8 cellular contexts compared by ENCODE assay signal in genomic region chr6:28474441-28475219, GRCh38. TPM values are rescaled to one million over a fixed set of nuclear protein-coding genes. Genes with fewer than 3 reads are reported as not detected.
DNase-seq lines count a peak whose midpoint lies in the region; ATAC-seq and TF ChIP-seq lines count a peak whose summit lies in the region.

No MANE protein-coding gene starts in this region.

- no peak overlapping the region for H3K27ac ChIP-seq in right atrium auricular region
- no peak overlapping the region for H3K27ac ChIP-seq in effector memory CD4-positive, alpha-beta T cell (ENCODE audit: insufficient read depth, low read length, poor library complexity, severe bottlenecking)

- peaks cover 3% of the 10 kb centered on the region for H3K9me3 Mint-ChIP-seq in stimulated activated memory B cell treated with anti-CD40 and anti-IgM and Interleukin-4, amounts not matched to agents 10 μg/mL and 1 μg/mL and 100 μg/mL, for 72 hours

- no peak overlapping the region for H3K4me3 Mint-ChIP-seq in stimulated activated memory B cell treated with anti-CD40 and anti-IgM and Interleukin-4, amounts not matched to agents 10 μg/mL and 1 μg/mL and 100 μg/mL, for 72 hours

- peaks cover 58% of the 10 kb centered on the region for H3K27me3 Mint-ChIP-seq in stimulated activated memory B cell treated with anti-CD40 and anti-IgM and Interleukin-4, amounts not matched to agents 10 μg/mL and 1 μg/mL and 100 μg/mL, for 72 hours

- no peaks in the 10 kb centered on the region for H3K36me3 Mint-ChIP-seq in stimulated activated memory B cell treated with anti-CD40 and anti-IgM and Interleukin-4, amounts not matched to agents 10 μg/mL and 1 μg/mL and 100 μg/mL, for 72 hours

- intact Hi-C loops in left cardiac atrium (cut with DNase I), result no loop called here

- TF ChIP-seq CTCF in right atrium auricular region (IDR thresholded peaks at IDR 0.05), result no peak
- TF ChIP-seq CTCF in fibroblast of pulmonary artery (IDR thresholded peaks at IDR 0.05; ENCODE audit: low read length, missing control alignments), result no peak

- H3K9me3 ChIP-seq in right atrium auricular region, result no peaks in the 10 kb centered on the region
- no peaks in the 10 kb centered on the region for H3K9me3 ChIP-seq in skeletal muscle satellite cell (replicated peaks; ENCODE audit: low read length)
- H3K9me3 ChIP-seq in effector memory CD4-positive, alpha-beta T cell (ENCODE audit: control insufficient read depth, low read length), result no peaks in the 10 kb centered on the region

- H3K4me2 ChIP-seq in skeletal muscle satellite cell (ENCODE audit: low read length), result peak overlapping the region; percentile 80

- H3K4me3 ChIP-seq in right atrium auricular region, result no peak overlapping the region
- H3K4me3 ChIP-seq in fibroblast of pulmonary artery (replicated peaks; ENCODE audit: low read depth, low read length), result peak overlapping the region; percentile 55
- peak overlapping the region; percentile 67 for H3K4me3 ChIP-seq in skeletal muscle satellite cell (ENCODE audit: low read length)
- H3K4me3 ChIP-seq in effector memory CD4-positive, alpha-beta T cell (ENCODE audit: insufficient read depth, low read depth, low read length, poor library complexity, severe bottlenecking), result no peak overlapping the region

- H3K27ac Mint-ChIP-seq in stimulated activated memory B cell treated with anti-CD40 and anti-IgM and Interleukin-4, amounts not matched to agents 10 μg/mL and 1 μg/mL and 100 μg/mL, for 72 hours, result no peak overlapping the region

- no peaks in the 10 kb centered on the region for H3K4me1 Mint-ChIP-seq in stimulated activated memory B cell treated with anti-CD40 and anti-IgM and Interleukin-4, amounts not matched to agents 10 μg/mL and 1 μg/mL and 100 μg/mL, for 72 hours

- in situ Hi-C loops in KBM-7 (cut with MboI; ENCODE audit: low pct_unique_long_range_greater_than_20kb, low sequenced_read_pairs), result no loop called here

- peak; percentile 41 to 53 for ATAC-seq in left cardiac atrium
- peak; percentile 92 for ATAC-seq in SK-N-SH treated with all-trans-retinoic acid at 6 μM for 48 hours
- ATAC-seq in stimulated activated memory B cell treated with anti-CD40 and anti-IgM and Interleukin-4, amounts not matched to agents 10 μg/mL and 1 μg/mL and 100 μg/mL, for 72 hours, result no peak

- DNase-seq in left cardiac atrium (no peak), right atrium auricular region (ENCODE audit: low spot score) (no peak), KBM-7 (peak; percentile 90), fibroblast of pulmonary artery (ENCODE audit: low read depth) (peak; percentile 86)
- DNase-seq in effector memory CD4-positive, alpha-beta T cell, result no peak

- H3K27me3 ChIP-seq in right atrium auricular region (no peaks in the 10 kb centered on the region), skeletal muscle satellite cell (ENCODE audit: control insufficient read depth, insufficient read depth, low read length) (peaks cover 29% of the 10 kb centered on the region)
- H3K27me3 ChIP-seq in effector memory CD4-positive, alpha-beta T cell (replicated peaks; ENCODE audit: control insufficient read depth, insufficient read depth, low read length, poor library complexity, severe bottlenecking), result peaks cover 9% of the 10 kb centered on the region

- H3K36me3 ChIP-seq in right atrium auricular region, result no peaks in the 10 kb centered on the region
- H3K36me3 ChIP-seq in skeletal muscle satellite cell (ENCODE audit: insufficient read depth, low read length), result no peaks in the 10 kb centered on the region
- H3K36me3 ChIP-seq in effector memory CD4-positive, alpha-beta T cell (ENCODE audit: control insufficient read depth, insufficient read depth, low read length), result no peaks in the 10 kb centered on the region

- H3K4me1 ChIP-seq in right atrium auricular region (no peaks in the 10 kb centered on the region), skeletal muscle satellite cell (ENCODE audit: control insufficient read depth, insufficient read depth, low read length) (no peaks in the 10 kb centered on the region)
- no peaks in the 10 kb centered on the region for H3K4me1 ChIP-seq in effector memory CD4-positive, alpha-beta T cell (ENCODE audit: control insufficient read depth, insufficient read depth, low read length, poor library complexity, severe bottlenecking)

- no peak overlapping the region for H3K9ac ChIP-seq in skeletal muscle satellite cell (ENCODE audit: low read depth, low read length)

TF ChIP-seq in SK-N-SH treated with all-trans-retinoic acid at 6 μM for 48 hours, 23 proteins besides CTCF, POLR2A, EP300 and RAD21:
- 0 out of 2 replicates have a peak, but pooled peaks have one; percentile 23 for TF ChIP-seq ZFP3 (CRISPR knock-in tag; IDR thresholded peaks at IDR 0.05)
- no peak for TF ChIP-seq CSRNP3 (CRISPR knock-in tag; IDR thresholded peaks at IDR 0.05)

RNA-seq across cellular contexts. Expression of gene ZSCAN23, which starts 31.3 kb away (rescaled TPM):
- total RNA-seq in left cardiac atrium, result 1 to 10 TPM; 1.1 to 1.2 TPM
- total RNA-seq in right atrium auricular region, result under 1 TPM; 0.59 to 0.79 TPM
- 2.0 and 7.1 TPM in 2 replicates for total RNA-seq in skeletal muscle satellite cell (2012; rRNA removed)

RNA-seq across cellular contexts. Expression of gene GPX6, which starts 41.0 kb away (rescaled TPM):
- total RNA-seq in left cardiac atrium (not detected), right atrium auricular region (not detected)
- total RNA-seq in skeletal muscle satellite cell (2012; rRNA removed), result not detected in 2 replicates

RNA-seq across cellular contexts. Expression of gene GPX5, which starts 51.1 kb away (rescaled TPM):
- total RNA-seq in left cardiac atrium, result not detected
- total RNA-seq in right atrium auricular region, result not detected
- total RNA-seq in skeletal muscle satellite cell (2012; rRNA removed), result not detected in 2 replicates

Comparison
In these comparisons a context has a peak if more than half of its experiments do, and no peak if none do; other contexts are left out.
1. DNase-seq: peak in KBM-7 (single experiment) and fibroblast of pulmonary artery (single experiment); none in left cardiac atrium (single experiment), right atrium auricular region (single experiment) and effector memory CD4-positive, alpha-beta T cell (0 of 3).
2. H3K4me3 ChIP-seq: peak in fibroblast of pulmonary artery (single experiment) and skeletal muscle satellite cell (single experiment); none in right atrium auricular region (0 of 2) and effector memory CD4-positive, alpha-beta T cell (single experiment).